14 cellular contexts compared by ENCODE assay signal in genomic region chr1:17844146-17844826, GRCh38.
"Had no signal": no experiment of that assay in that cellular context is flagged by ENCODE, and none has a peak within 500 bp of the region (broad histone marks: within the 10 kb centered on the region; RNA-seq: fewer than 3 reads in every experiment).

No MANE protein-coding gene starts in this region.

- H3K27me3 ChIP-seq: pancreas had no signal

- H3K4me3 Mint-ChIP-seq: activated CD4-positive, alpha-beta memory T cell treated with anti-CD3 and anti-CD28 coated beads for 36 hours; activated naive CD8-positive, alpha-beta T cell treated with anti-CD3 and anti-CD28 coated beads, Interleukin-2, amount 10 ng/mL, durations not matched to agents 7 days and 5 days; nephron progenitor cell had no signal

- H3K4me1 ChIP-seq: esophagus squamous epithelium, pancreas, stomach had no signal

- ATAC-seq: heart right ventricle, pancreas had no signal

- H3K27ac Mint-ChIP-seq: activated CD4-positive, alpha-beta memory T cell treated with anti-CD3 and anti-CD28 coated beads for 36 hours; activated naive CD8-positive, alpha-beta T cell treated with anti-CD3 and anti-CD28 coated beads, Interleukin-2, amount 10 ng/mL, durations not matched to agents 7 days and 5 days; nephron progenitor cell had no signal

- H3K9me3 Mint-ChIP-seq: activated CD4-positive, alpha-beta memory T cell treated with anti-CD3 and anti-CD28 coated beads for 36 hours; nephron progenitor cell had no signal

- H3K27ac ChIP-seq: esophagus squamous epithelium, heart right ventricle, pancreas, stomach had no signal

- H3K36me3 Mint-ChIP-seq: activated CD4-positive, alpha-beta memory T cell treated with anti-CD3 and anti-CD28 coated beads for 36 hours; activated naive CD8-positive, alpha-beta T cell treated with anti-CD3 and anti-CD28 coated beads, Interleukin-2, amount 10 ng/mL, durations not matched to agents 7 days and 5 days had no signal

- H3K4me1 Mint-ChIP-seq: activated naive CD8-positive, alpha-beta T cell treated with anti-CD3 and anti-CD28 coated beads, Interleukin-2, amount 10 ng/mL, durations not matched to agents 7 days and 5 days had no signal

- H3K9me3 ChIP-seq: esophagus squamous epithelium, pancreas, stomach had no signal

- DNase-seq: activated CD4-positive, alpha-beta memory T cell treated with anti-CD3 and anti-CD28 coated beads for 36 hours; activated gamma-delta T cell; activated naive CD8-positive, alpha-beta T cell treated with anti-CD3 and anti-CD28 coated beads, Interleukin-2, amount 10 ng/mL, durations not matched to agents 7 days and 5 days; activated T-cell treated with anti-CD3 and anti-CD28 coated beads, Interleukin-2, amount 50 U/mL, for 48 hours; aorta; esophagus squamous epithelium; foreskin melanocyte; heart right ventricle; nephron progenitor cell; pancreas; stimulated activated CD4-positive, alpha-beta T cell treated with anti-CD3 and anti-CD28 coated beads, Interleukin-15, amount 100 ng/mL, for 24 hours; stimulated activated CD4-positive, alpha-beta T cell treated with anti-CD3 and anti-CD28 coated beads, Interleukin-4, amount 100 ng/mL, for 24 hours; stomach; T-helper 9 cell had no signal

- H3K27me3 Mint-ChIP-seq: activated naive CD8-positive, alpha-beta T cell treated with anti-CD3 and anti-CD28 coated beads, Interleukin-2, amount 10 ng/mL, durations not matched to agents 7 days and 5 days had no signal
